24 cellular contexts compared by ENCODE assay signal in the genomic region with DNA sequence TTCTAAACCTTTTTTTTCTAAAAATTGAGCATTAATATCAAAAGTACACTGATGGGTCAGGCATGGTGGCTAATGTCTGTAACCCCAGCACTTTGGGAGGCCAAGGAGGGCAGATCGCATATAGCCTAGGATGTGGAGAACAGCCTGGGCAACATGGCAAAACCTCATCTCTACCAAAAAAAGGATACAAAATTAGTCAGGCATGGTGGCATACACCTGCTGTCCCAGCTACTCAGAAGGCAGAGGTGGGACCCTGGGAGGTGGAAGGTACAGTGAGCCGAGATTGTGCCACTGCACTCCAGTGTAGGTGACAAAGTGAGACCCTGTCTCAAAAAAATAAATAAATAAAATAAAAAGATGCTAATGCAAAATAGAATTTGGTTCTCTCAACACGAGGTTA. TPM values are rescaled to one million over a fixed set of nuclear protein-coding genes. Genes with fewer than 3 reads are reported as not detected.
A peak's percentile ranks its signal among the peaks of the same experiment; 100 is the strongest.
DNase-seq lines count a peak whose midpoint lies in the region; ATAC-seq and TF ChIP-seq lines count a peak whose summit lies in the region.
"Had no signal": no experiment of that assay in that cellular context is flagged by ENCODE, and none has a peak within 500 bp of the region (broad histone marks: within the 10 kb centered on the region; RNA-seq: fewer than 3 reads in every experiment).

No MANE protein-coding gene starts in this region.

- no peak for DNase-seq in activated CD8-positive, alpha-beta memory T cell treated with anti-CD3 and anti-CD28 coated beads, Interleukin-2, amount 10 ng/mL, durations not matched to agents 7 days and 5 days
- DNase-seq in activated CD8-positive, alpha-beta memory T cell treated with anti-CD3 and anti-CD28 coated beads for 24 hours: no peak
- no peak for DNase-seq in CD4-positive, alpha-beta memory T cell
- no peak for DNase-seq in natural killer cell treated with Interleukin-12 subunit alpha and Interleukin-12 subunit beta and Interleukin-15 and Interleukin-18, amount 100 ng/mL, for 72 hours (ENCODE audit: low spot score)
- DNase-seq in anterior cingulate cortex (lab: John Stamatoyannopoulos, UW) (no peak), WTC11 (ENCODE audit: low spot score) (no peak)
- DNase-seq: activated CD8-positive, alpha-beta memory T cell treated with anti-CD3 and anti-CD28 coated beads, Interleukin-2, amount 50 U/mL, for 48 hours; activated gamma-delta T cell; BE2C; body of pancreas; KG1; midbrain; MM.1S; NCI-H1417 treated with DMSO at 0.1 percent for 48 hours; NCI-H2107; NCI-H446; NCI-H774; stimulated activated CD8-positive, alpha-beta memory T cell treated with anti-CD3 and anti-CD28 coated beads, Interleukin-4, amount 100 ng/mL, for 48 hours; upper lobe of left lung had no signal

- no peak for TF ChIP-seq CTCF in WTC11 (IDR thresholded peaks at IDR 0.05)

- H3K4me1 ChIP-seq in CD4-positive, alpha-beta memory T cell (ENCODE audit: insufficient read depth, low read length): peaks cover 88% of the 10 kb centered on the region
- H3K4me1 ChIP-seq: A549, BE2C had no signal

- intact Hi-C loops in CD4-positive, alpha-beta memory T cell (cut with micrococcal nuclease): loop anchor here (2.0 kb wide), 1 partner anchor 38 kb away; no protein-coding TSS in a partner anchor

- CTCF ChIA-PET in activated CD8-positive, alpha-beta memory T cell treated with anti-CD3 and anti-CD28 coated beads, Interleukin-2, amount 10 ng/mL, durations not matched to agents 7 days and 5 days (lab: Charles Lee): interaction anchor here (2.9 kb wide), 1 partner anchor 10 kb away, joined by 11 read pairs; no protein-coding TSS in a partner anchor
- CTCF ChIA-PET in CD4-positive, alpha-beta memory T cell (lab: Charles Lee; ENCODE audit: partially characterized antibody): interaction anchor here (1.4 to 2.8 kb wide), 3 partner anchors 12 to 56 kb away, joined by 3 to 20 read pairs (median 4); no protein-coding TSS in a partner anchor
- CTCF ChIA-PET in WTC11 (lab: Charles Lee): no interaction called here

- no peaks in the 10 kb centered on the region for H3K9me3 Mint-ChIP-seq in activated CD8-positive, alpha-beta memory T cell treated with anti-CD3 and anti-CD28 coated beads, Interleukin-2, amount 10 ng/mL, durations not matched to agents 7 days and 5 days (ENCODE audit: low read depth)
- no peaks in the 10 kb centered on the region for H3K9me3 Mint-ChIP-seq in CD4-positive, alpha-beta memory T cell
- H3K9me3 Mint-ChIP-seq in activated T-helper 17 cell treated with anti-CD3 and anti-CD28 coated beads, Interleukin-2, amount 50 U/mL, for 72 hours: no peaks in the 10 kb centered on the region
- H3K9me3 Mint-ChIP-seq in natural killer cell treated with Interleukin-12 subunit alpha and Interleukin-12 subunit beta and Interleukin-15 and Interleukin-18, amount 100 ng/mL, for 72 hours: no peaks in the 10 kb centered on the region
- H3K9me3 Mint-ChIP-seq in WTC11: peaks cover 13% of the 10 kb centered on the region
- H3K9me3 Mint-ChIP-seq: naive thymus-derived CD8-positive, alpha-beta T cell had no signal

- H3K4me1 Mint-ChIP-seq in activated CD8-positive, alpha-beta memory T cell treated with anti-CD3 and anti-CD28 coated beads, Interleukin-2, amount 10 ng/mL, durations not matched to agents 7 days and 5 days: peaks cover 81% of the 10 kb centered on the region
- H3K4me1 Mint-ChIP-seq in CD4-positive, alpha-beta memory T cell: peaks cover 67 to 97% (median 87%) of the 10 kb centered on the region in 4 donors
- H3K4me1 Mint-ChIP-seq in activated T-helper 17 cell treated with anti-CD3 and anti-CD28 coated beads, Interleukin-2, amount 50 U/mL, for 72 hours: peaks cover 63% of the 10 kb centered on the region
- H3K4me1 Mint-ChIP-seq in natural killer cell treated with Interleukin-12 subunit alpha and Interleukin-12 subunit beta and Interleukin-15 and Interleukin-18, amount 100 ng/mL, for 72 hours (ENCODE audit: low read depth in 2 of 2): peaks cover 70 to 81% of the 10 kb centered on the region in 2 donors
- peaks cover 62% of the 10 kb centered on the region for H3K4me1 Mint-ChIP-seq in WTC11

- POLR2A ChIA-PET in CD4-positive, alpha-beta memory T cell (lab: Charles Lee; ENCODE audit: partially characterized antibody): interaction anchor here (0.7 to 7.5 kb wide), 7 partner anchors 10 to 42 kb away, joined by 3 to 73 read pairs (median 5); no protein-coding TSS in a partner anchor
- POLR2A ChIA-PET in WTC11 (lab: Charles Lee): no interaction called here

- H3K27me3 ChIP-seq in CD4-positive, alpha-beta memory T cell (ENCODE audit: insufficient read depth, low read length): no peaks in the 10 kb centered on the region
- H3K27me3 ChIP-seq: BE2C, body of pancreas, upper lobe of left lung had no signal

- H3K27ac Mint-ChIP-seq in activated CD8-positive, alpha-beta memory T cell treated with anti-CD3 and anti-CD28 coated beads, Interleukin-2, amount 10 ng/mL, durations not matched to agents 7 days and 5 days: no peak overlapping the region
- H3K27ac Mint-ChIP-seq in CD4-positive, alpha-beta memory T cell: peak overlapping the region; percentile 9 to 88 (median 82)
- peak overlapping the region; percentile 79 for H3K27ac Mint-ChIP-seq in activated T-helper 17 cell treated with anti-CD3 and anti-CD28 coated beads, Interleukin-2, amount 50 U/mL, for 72 hours
- peak overlapping the region; percentile 55 to 87 for H3K27ac Mint-ChIP-seq in natural killer cell treated with Interleukin-12 subunit alpha and Interleukin-12 subunit beta and Interleukin-15 and Interleukin-18, amount 100 ng/mL, for 72 hours
- no peak overlapping the region for H3K27ac Mint-ChIP-seq in WTC11

- peak overlapping the region; percentile 12 for H3K4me3 Mint-ChIP-seq in activated CD8-positive, alpha-beta memory T cell treated with anti-CD3 and anti-CD28 coated beads, Interleukin-2, amount 10 ng/mL, durations not matched to agents 7 days and 5 days
- peak overlapping the region in 5 of 8 donors; percentile 10 to 76 (median 69) for H3K4me3 Mint-ChIP-seq in CD4-positive, alpha-beta memory T cell
- H3K4me3 Mint-ChIP-seq in activated T-helper 17 cell treated with anti-CD3 and anti-CD28 coated beads, Interleukin-2, amount 50 U/mL, for 72 hours: peak overlapping the region; percentile 66
- peak overlapping the region; percentile 30 for H3K4me3 Mint-ChIP-seq in natural killer cell treated with Interleukin-12 subunit alpha and Interleukin-12 subunit beta and Interleukin-15 and Interleukin-18, amount 100 ng/mL, for 72 hours
- H3K4me3 Mint-ChIP-seq in WTC11: no peak overlapping the region

- H3K36me3 ChIP-seq in CD4-positive, alpha-beta memory T cell (ENCODE audit: insufficient read depth, low read length): no peaks in the 10 kb centered on the region
- H3K36me3 ChIP-seq: BE2C, upper lobe of left lung had no signal

- H3K4me3 ChIP-seq in CD4-positive, alpha-beta memory T cell (ENCODE audit: low read length in 2 of 2): no peak overlapping the region
- H3K4me3 ChIP-seq: A549, body of pancreas, SK-N-MC, upper lobe of left lung had no signal

- H3K27ac ChIP-seq in CD4-positive, alpha-beta memory T cell (ENCODE audit: low read depth, low read length): peak overlapping the region; percentile 23
- H3K27ac ChIP-seq: A549, body of pancreas, SK-N-MC had no signal

- peaks cover 19% of the 10 kb centered on the region for H3K36me3 Mint-ChIP-seq in activated CD8-positive, alpha-beta memory T cell treated with anti-CD3 and anti-CD28 coated beads, Interleukin-2, amount 10 ng/mL, durations not matched to agents 7 days and 5 days
- peaks cover 0 to 11% of the 10 kb centered on the region in 2 donors for H3K36me3 Mint-ChIP-seq in CD4-positive, alpha-beta memory T cell
- peaks cover 10% of the 10 kb centered on the region for H3K36me3 Mint-ChIP-seq in activated T-helper 17 cell treated with anti-CD3 and anti-CD28 coated beads, Interleukin-2, amount 50 U/mL, for 72 hours (ENCODE audit: low read depth)
- no peaks in the 10 kb centered on the region for H3K36me3 Mint-ChIP-seq in natural killer cell treated with Interleukin-12 subunit alpha and Interleukin-12 subunit beta and Interleukin-15 and Interleukin-18, amount 100 ng/mL, for 72 hours
- H3K36me3 Mint-ChIP-seq in WTC11: peaks cover 21% of the 10 kb centered on the region

- peak; percentile 54 for ATAC-seq in activated CD8-positive, alpha-beta memory T cell treated with anti-CD3 and anti-CD28 coated beads, Interleukin-2, amount 10 ng/mL, durations not matched to agents 7 days and 5 days
- ATAC-seq in activated T-helper 17 cell treated with anti-CD3 and anti-CD28 coated beads, Interleukin-2, amount 50 U/mL, for 72 hours (replicated peaks): peak; percentile 52
- ATAC-seq in natural killer cell treated with Interleukin-12 subunit alpha and Interleukin-12 subunit beta and Interleukin-15 and Interleukin-18, amount 100 ng/mL, for 72 hours: no peak
- ATAC-seq in HG02759 (IDR thresholded peaks at IDR 0.05; ENCODE audit: unreplicated experiment): no peak
- no peak for ATAC-seq in WTC11
- ATAC-seq: A549, body of pancreas had no signal

- H3K9me3 ChIP-seq in CD4-positive, alpha-beta memory T cell (ENCODE audit: control insufficient read depth in 1 of 2, low read length in 2 of 2): no peaks in the 10 kb centered on the region
- H3K9me3 ChIP-seq: A549, BE2C, body of pancreas, upper lobe of left lung had no signal

- no peaks in the 10 kb centered on the region for H3K27me3 Mint-ChIP-seq in activated CD8-positive, alpha-beta memory T cell treated with anti-CD3 and anti-CD28 coated beads, Interleukin-2, amount 10 ng/mL, durations not matched to agents 7 days and 5 days
- no peaks in the 10 kb centered on the region for H3K27me3 Mint-ChIP-seq in CD4-positive, alpha-beta memory T cell
- no peaks in the 10 kb centered on the region for H3K27me3 Mint-ChIP-seq in activated T-helper 17 cell treated with anti-CD3 and anti-CD28 coated beads, Interleukin-2, amount 50 U/mL, for 72 hours
- no peaks in the 10 kb centered on the region for H3K27me3 Mint-ChIP-seq in natural killer cell treated with Interleukin-12 subunit alpha and Interleukin-12 subunit beta and Interleukin-15 and Interleukin-18, amount 100 ng/mL, for 72 hours
- H3K27me3 Mint-ChIP-seq in WTC11 (ENCODE audit: low read depth): no peaks in the 10 kb centered on the region
- H3K27me3 Mint-ChIP-seq: naive thymus-derived CD8-positive, alpha-beta T cell had no signal

TF ChIP-seq in WTC11, 78 proteins besides CTCF, POLR2A, EP300 and RAD21 (continues in another document):
- no peak for TF ChIP-seq CREB1 (CRISPR knock-in tag; IDR thresholded peaks at IDR 0.05)
- TF ChIP-seq ZNF219 (CRISPR knock-in tag; IDR thresholded peaks at IDR 0.05; ENCODE audit: borderline replicate concordance): no peak

RNA-seq across cellular contexts. Expression of gene RAPGEF1, which starts 49.4 kb away (rescaled TPM):
- 100 to 1,000 TPM; 187 to 215 TPM for total RNA-seq in activated CD8-positive, alpha-beta memory T cell treated with anti-CD3 and anti-CD28 coated beads, Interleukin-2, amount 10 ng/mL, durations not matched to agents 7 days and 5 days
- total RNA-seq in CD4-positive, alpha-beta memory T cell: 100 to 1,000 TPM; 129 to 149 TPM
- polyA plus RNA-seq in CD4-positive, alpha-beta memory T cell: 10 to 100 TPM in 1 of 2 donors, 1 to 10 TPM in 1; 1.5 to 23.0 TPM
- total RNA-seq in activated T-helper 17 cell treated with anti-CD3 and anti-CD28 coated beads, Interleukin-2, amount 50 U/mL, for 72 hours: 100 to 1,000 TPM; 147 to 167 TPM
- total RNA-seq in natural killer cell treated with Interleukin-12 subunit alpha and Interleukin-12 subunit beta and Interleukin-15 and Interleukin-18, amount 100 ng/mL, for 72 hours: 100 to 1,000 TPM; 109 to 215 TPM
- total RNA-seq in WTC11 (2021): 57.9 to 66.2 TPM (median 65.7 TPM) in 3 replicates

Comparison
In these comparisons a context has a peak if more than half of its experiments do, and no peak if none do; other contexts are left out.
1. ATAC-seq: peak in activated CD8-positive, alpha-beta memory T cell treated with anti-CD3 and anti-CD28 coated beads, Interleukin-2, amount 10 ng/mL, durations not matched to agents 7 days and 5 days (single experiment) and activated T-helper 17 cell treated with anti-CD3 and anti-CD28 coated beads, Interleukin-2, amount 50 U/mL, for 72 hours (single experiment); none in natural killer cell treated with Interleukin-12 subunit alpha and Interleukin-12 subunit beta and Interleukin-15 and Interleukin-18, amount 100 ng/mL, for 72 hours (0 of 2), HG02759 (single experiment) and WTC11 (single experiment).
2. H3K27ac Mint-ChIP-seq: peak in CD4-positive, alpha-beta memory T cell (7 of 7), activated T-helper 17 cell treated with anti-CD3 and anti-CD28 coated beads, Interleukin-2, amount 50 U/mL, for 72 hours (single experiment) and natural killer cell treated with Interleukin-12 subunit alpha and Interleukin-12 subunit beta and Interleukin-15 and Interleukin-18, amount 100 ng/mL, for 72 hours (2 of 2); none in activated CD8-positive, alpha-beta memory T cell treated with anti-CD3 and anti-CD28 coated beads, Interleukin-2, amount 10 ng/mL, durations not matched to agents 7 days and 5 days (single experiment) and WTC11 (single experiment).